ENCODE assay signal across 23 cellular contexts in genomic region chr1:12071892-12072291, GRCh38. TPM values are rescaled to one million over a fixed set of nuclear protein-coding genes. Genes with fewer than 3 reads are reported as not detected.
A peak's percentile ranks its signal among the peaks of the same experiment; 100 is the strongest.
DNase-seq lines count a peak whose midpoint lies in the region; ATAC-seq, FAIRE-seq and TF ChIP-seq lines count a peak whose summit lies in the region.
"Had no signal": no experiment of that assay in that cellular context is flagged by ENCODE, and none has a peak within 500 bp of the region (broad histone marks: within the 10 kb centered on the region; RNA-seq: fewer than 3 reads in every experiment).

No MANE protein-coding gene starts in this region.

- H3K79me2 ChIP-seq in K562 (ENCODE audit: control insufficient read depth, insufficient read depth, low read length): peaks cover 18% of the 10 kb centered on the region; the same call in 2 of the 3 replicates

- no peak for TF ChIP-seq EP300 in K562 (IDR thresholded peaks at IDR 0.05; ENCODE audit: low read length)

- no peak for TF ChIP-seq RAD21 in K562 (CRISPR knock-in tag; conservative IDR thresholded peaks at IDR 0.05 in 1 of 2, IDR thresholded peaks at IDR 0.05 in 1 of 2)

- POLR2A ChIA-PET in WTC11 (lab: Charles Lee): no interaction called here
- POLR2A ChIA-PET in K562 (lab: Yijun Ruan, JAX): interaction anchor here (0.6 to 2.4 kb wide), 3 partner anchors 8 to 297 kb away, joined by 3 to 9 read pairs (median 3); partner anchors contain the start of gene TNFRSF8

- H3K9me3 ChIP-seq in CD4-positive, CD25-positive, alpha-beta regulatory T cell (ENCODE audit: control insufficient read depth in 2 of 2, low read length in 2 of 2): no peaks in the 10 kb centered on the region
- no peaks in the 10 kb centered on the region for H3K9me3 ChIP-seq in K562 (replicated peaks; ENCODE audit: control insufficient read depth, insufficient read depth, low read depth, low read length)
- H3K9me3 ChIP-seq: HAP-1 had no signal

- H2AFZ ChIP-seq in K562 (ENCODE audit: low read depth, low read length): no peak overlapping the region

- H3K4me3 ChIP-seq in CD4-positive, CD25-positive, alpha-beta regulatory T cell (ENCODE audit: low read depth, low read length): no peak overlapping the region
- no peak overlapping the region for H3K4me3 ChIP-seq in K562
- H3K4me3 ChIP-seq: BLaER1, HAP-1 had no signal

- H3K9me3 Mint-ChIP-seq in CD4-positive, CD25-positive, alpha-beta regulatory T cell: no peaks in the 10 kb centered on the region
- H3K9me3 Mint-ChIP-seq in WTC11: no peaks in the 10 kb centered on the region
- H3K9me3 Mint-ChIP-seq: CD4-positive, alpha-beta T cell had no signal

- H3K4me1 Mint-ChIP-seq in CD4-positive, CD25-positive, alpha-beta regulatory T cell: peaks cover 6 to 49% (median 31%) of the 10 kb centered on the region in 4 donors
- H3K4me1 Mint-ChIP-seq in WTC11: peaks cover 45% of the 10 kb centered on the region

- H3K36me3 ChIP-seq in CD4-positive, CD25-positive, alpha-beta regulatory T cell (ENCODE audit: control insufficient read depth, insufficient read depth, low read length): no peaks in the 10 kb centered on the region
- H3K36me3 ChIP-seq in K562 (ENCODE audit: control insufficient read depth, insufficient read depth, low read length): peaks cover 51% of the 10 kb centered on the region; the same call in 2 of the 3 replicates
- H3K36me3 ChIP-seq: HAP-1 had no signal

- H3K27ac Mint-ChIP-seq in CD4-positive, CD25-positive, alpha-beta regulatory T cell: peak overlapping the region in 2 of 3 donors; percentile 28 to 54
- peak overlapping the region; percentile 63; the same call in 1 of the 2 replicates for H3K27ac Mint-ChIP-seq in WTC11
- H3K27ac Mint-ChIP-seq: B cell; CD4-positive, alpha-beta T cell; HFFc6 had no signal

- no peak overlapping the region for H3K4me2 ChIP-seq in K562 (ENCODE audit: insufficient read depth, low read length)

- H3K27me3 ChIP-seq in CD4-positive, CD25-positive, alpha-beta regulatory T cell (ENCODE audit: control insufficient read depth, insufficient read depth, low read length): no peaks in the 10 kb centered on the region
- no peaks in the 10 kb centered on the region for H3K27me3 ChIP-seq in K562 (ENCODE audit: control insufficient read depth in 2 of 2, insufficient read depth in 2 of 2, low read length in 2 of 2)
- H3K27me3 ChIP-seq: BLaER1 had no signal

- TF ChIP-seq CTCF in WTC11 (IDR thresholded peaks at IDR 0.05) (no peak), K562 (IDR thresholded peaks at IDR 0.05 in 2 of 3, conservative IDR thresholded peaks at IDR 0.05 in 1 of 3; ENCODE audit: insufficient read depth in 2 of 3, low read depth in 1 of 3, low read length in 3 of 3) (no peak)

- WGBS in K562 (ENCODE audit: insufficient coverage, low coverage, missing lambda C conversion rate): 69% methylated on average over 3 of the region's 3 CpGs

- H3K36me3 Mint-ChIP-seq in CD4-positive, CD25-positive, alpha-beta regulatory T cell: no peaks in the 10 kb centered on the region
- H3K36me3 Mint-ChIP-seq in WTC11: peaks cover 3% of the 10 kb centered on the region

- H3K9ac ChIP-seq in K562 (ENCODE audit: insufficient read depth in 1 of 2, low read depth in 2 of 2, low read length in 2 of 2): no peak overlapping the region
- H3K9ac ChIP-seq: BLaER1 had no signal

- H3K4me1 ChIP-seq in CD4-positive, CD25-positive, alpha-beta regulatory T cell (ENCODE audit: control insufficient read depth, insufficient read depth, low read length, poor library complexity, severe bottlenecking): peaks cover 35% of the 10 kb centered on the region
- peaks cover 41 to 50% of the 10 kb centered on the region in 2 experiments for H3K4me1 ChIP-seq in K562 (replicated peaks in 1 of 2; ENCODE audit: control insufficient read depth in 2 of 2, insufficient read depth in 2 of 2, low read length in 2 of 2)

- H3K27ac ChIP-seq in CD4-positive, CD25-positive, alpha-beta regulatory T cell (ENCODE audit: insufficient read depth, low read length, poor library complexity, severe bottlenecking): no peak overlapping the region
- no peak overlapping the region for H3K27ac ChIP-seq in K562 (ENCODE audit: extremely low read depth, low read depth, low read length)
- H3K27ac ChIP-seq: C4-2B had no signal

- H3K27me3 Mint-ChIP-seq in CD4-positive, CD25-positive, alpha-beta regulatory T cell: no peaks in the 10 kb centered on the region
- H3K27me3 Mint-ChIP-seq in WTC11 (ENCODE audit: low read depth): no peaks in the 10 kb centered on the region; the same call in 1 of the 2 replicates

- intact Hi-C loops in K562 (cut with micrococcal nuclease): no loop called here

- TF ChIP-seq POLR2A in GM12892 (IDR thresholded peaks at IDR 0.05; ENCODE audit: low read depth, low read length) (no peak), K562 (conservative IDR thresholded peaks at IDR 0.05) (no peak)

- in situ Hi-C loops in K562 (cut with MboI): no loop called here

- BruUV-seq in K562 (replicated peaks; lab: Mats Ljungman, UMichigan): no TSS peak

- ATAC-seq in CD4-positive, CD25-positive, alpha-beta regulatory T cell (ENCODE audit: low read depth in 2 of 2): no peak
- ATAC-seq in WTC11: no peak
- ATAC-seq in K562: no peak
- no peak for ATAC-seq in HG03139 (IDR thresholded peaks at IDR 0.05; ENCODE audit: unreplicated experiment)

- H3K4me3 Mint-ChIP-seq in CD4-positive, CD25-positive, alpha-beta regulatory T cell: peak overlapping the region in 1 of 4 donors; percentile 22
- no peak overlapping the region for H3K4me3 Mint-ChIP-seq in WTC11
- H3K4me3 Mint-ChIP-seq: B cell; CD4-positive, alpha-beta T cell; CD8-positive, alpha-beta memory T cell; HFFc6 had no signal

- no peak for DNase-seq in CD4-positive, CD25-positive, alpha-beta regulatory T cell
- DNase-seq in GM12892 (ENCODE audit: insufficient read length) (no peak), WTC11 (ENCODE audit: low spot score) (no peak), K562 (ENCODE audit: extremely low read depth in 1 of 4, low spot score in 3 of 4) (no peak), NCI-H82 (lab: John Stamatoyannopoulos, UW) (no peak), AG08395 (ENCODE audit: low spot score) (no peak)
- DNase-seq: CD4-positive, alpha-beta T cell; CD8-positive, alpha-beta memory T cell; DMS 273 treated with DMSO at 0.1 percent for 48 hours; DMS79; EL; GDM1; GOT3; HFFc6 had no signal

- FAIRE-seq in GM12892 (lab: Jason Lieb, UNC) (peak; percentile 33), K562 (lab: Jason Lieb, UNC) (no peak)
- FAIRE-seq: D721Med, GM12891, H54 had no signal

- no peaks in the 10 kb centered on the region for H4K20me1 ChIP-seq in K562 (replicated peaks; ENCODE audit: control insufficient read depth, insufficient read depth, low read length)
- H4K20me1 ChIP-seq: BLaER1 had no signal

- CTCF ChIA-PET in WTC11 (lab: Charles Lee) (interaction anchor here (2.1 kb wide), 1 partner anchor 8 kb away, joined by 12 read pairs; no protein-coding TSS in a partner anchor), K562 (lab: Yijun Ruan, JAX; ENCODE audit: low intra/inter-chr PET ratio) (no interaction called here)

- no peaks in the 10 kb centered on the region for H3K9me1 ChIP-seq in K562 (ENCODE audit: control insufficient read depth, insufficient read depth, low read length)

TF ChIP-seq in K562, 482 proteins besides CTCF, POLR2A, EP300 and RAD21 (continues in another document):
- no peak for TF ChIP-seq SMARCA4 (IDR thresholded peaks at IDR 0.05)

RNA-seq across cellular contexts. Expression of gene TNFRSF8, which starts 8.8 kb away (rescaled TPM):
- total RNA-seq in CD4-positive, CD25-positive, alpha-beta regulatory T cell: 2.3 TPM
- polyA plus RNA-seq in CD4-positive, CD25-positive, alpha-beta regulatory T cell: 1 to 10 TPM; 1.1 to 3.2 (median 1.3) TPM
- polyA plus RNA-seq in GM12892 (2012; ENCODE audit: missing spikeins): 45.9 TPM
- total RNA-seq in WTC11 (2021): 20.5 to 21.3 TPM (median 20.8 TPM) in 3 replicates
- total RNA-seq in K562 (2011; cell fraction: chromatin; rRNA removed; ENCODE audit: low replicate concordance): 14.4 and 37.6 TPM in 2 replicates
- 36.7 and 39.3 TPM in 2 replicates for total RNA-seq in K562 (2011; cell fraction: nucleolus; rRNA removed)
- total RNA-seq in K562 (2011; cell fraction: nucleoplasm; rRNA removed): 23.4 and 24.7 TPM in 2 replicates
- total RNA-seq in K562 (2014; rRNA removed): 22.2 and 27.1 TPM in 2 replicates
- total RNA-seq in K562 (2014; rRNA removed; fragmentation: Illumina TruSeq; extraction: Trizol): 5.9 and 8.7 TPM in 2 replicates
- total RNA-seq in K562 (2015; rRNA removed; fragmentation: Illumina TruSeq; extraction: Trizol): 17.1 and 18.9 TPM in 2 replicates
- total RNA-seq in K562 (2021): 38.4 and 40.2 TPM in 2 replicates
- 5.6 and 12.0 TPM in 2 replicates for polyA plus RNA-seq in K562 (2011; rRNA removed)
- polyA plus RNA-seq in K562 (2011; cell fraction: cytosol; rRNA removed): 10.7 and 17.1 TPM in 2 replicates
- polyA plus RNA-seq in K562 (2011; cell fraction: nucleus; rRNA removed): 8.7 and 10.8 TPM in 2 replicates
- 23.2 and 39.4 TPM in 2 replicates for polyA plus RNA-seq in K562 (2012)
- 22.4 and 24.4 TPM in 2 replicates for polyA plus RNA-seq in K562 (2014; fragmentation: Illumina TruSeq; extraction: Trizol)
- polyA plus RNA-seq in K562 (2014; fragmentation: Nextera tagmentation; extraction: Ambion mirVana): 1 to 10 TPM; 3.5 to 3.7 TPM
- polyA plus RNA-seq in K562 (2014; rRNA removed): 18.2 and 19.9 TPM in 2 replicates
- polyA minus RNA-seq in K562 (2011; rRNA and poly(A)+ RNA removed): 6.5 and 7.8 TPM in 2 replicates
- 14.6 and 16.9 TPM in 2 replicates for polyA minus RNA-seq in K562 (2011; cell fraction: cytosol; rRNA and poly(A)+ RNA removed)
- 5.3 and 7.6 TPM in 2 replicates for polyA minus RNA-seq in K562 (2011; cell fraction: nucleus; rRNA and poly(A)+ RNA removed)
- total RNA-seq: A673 had no signal
- polyA plus RNA-seq: CD8-positive, alpha-beta memory T cell had no signal

RNA-seq across cellular contexts. Expression of gene MIIP, which starts 52.6 kb away (rescaled TPM):
- total RNA-seq in CD4-positive, CD25-positive, alpha-beta regulatory T cell: 49.1 TPM
- polyA plus RNA-seq in CD4-positive, CD25-positive, alpha-beta regulatory T cell: 10 to 100 TPM; 31.9 to 45.1 (median 38.4) TPM
- polyA plus RNA-seq in GM12892 (2012; ENCODE audit: missing spikeins): 24.8 TPM
- 65.6 to 75.1 TPM (median 67.4 TPM) in 3 replicates for total RNA-seq in WTC11 (2021)
- total RNA-seq in K562 (2011; cell fraction: chromatin; rRNA removed; ENCODE audit: low replicate concordance): 73.6 and 259 TPM in 2 replicates
- total RNA-seq in K562 (2011; cell fraction: nucleolus; rRNA removed): 259 and 285 TPM in 2 replicates
- 145 and 161 TPM in 2 replicates for total RNA-seq in K562 (2011; cell fraction: nucleoplasm; rRNA removed)
- total RNA-seq in K562 (2014; rRNA removed): 117 and 131 TPM in 2 replicates
- total RNA-seq in K562 (2014; rRNA removed; fragmentation: Illumina TruSeq; extraction: Trizol): 11.8 and 17.2 TPM in 2 replicates
- 50.7 and 55.6 TPM in 2 replicates for total RNA-seq in K562 (2015; rRNA removed; fragmentation: Illumina TruSeq; extraction: Trizol)
- 92.8 and 102 TPM in 2 replicates for total RNA-seq in K562 (2021)
- polyA plus RNA-seq in K562 (2011; rRNA removed): 48.3 and 113 TPM in 2 replicates
- polyA plus RNA-seq in K562 (2011; cell fraction: cytosol; rRNA removed): 79.2 and 124 TPM in 2 replicates
- 514 and 538 TPM in 2 replicates for polyA plus RNA-seq in K562 (2011; cell fraction: nucleus; rRNA removed)
- polyA plus RNA-seq in K562 (2012): 79.3 and 134 TPM in 2 replicates
- 30.8 and 57.5 TPM in 2 replicates for polyA plus RNA-seq in K562 (2014; fragmentation: Illumina TruSeq; extraction: Trizol)
- 1 to 10 TPM; 2.5 to 5.1 TPM for polyA plus RNA-seq in K562 (2014; fragmentation: Nextera tagmentation; extraction: Ambion mirVana)
- polyA plus RNA-seq in K562 (2014; rRNA removed): 105 and 108 TPM in 2 replicates
- 15.8 and 16.2 TPM in 2 replicates for polyA minus RNA-seq in K562 (2011; rRNA and poly(A)+ RNA removed)
- polyA minus RNA-seq in K562 (2011; cell fraction: cytosol; rRNA and poly(A)+ RNA removed): 26.3 and 43.2 TPM in 2 replicates
- 54.1 and 78.2 TPM in 2 replicates for polyA minus RNA-seq in K562 (2011; cell fraction: nucleus; rRNA and poly(A)+ RNA removed)
